Comparison of ENCODE assay signal across 1 cellular context in the genomic region with DNA sequence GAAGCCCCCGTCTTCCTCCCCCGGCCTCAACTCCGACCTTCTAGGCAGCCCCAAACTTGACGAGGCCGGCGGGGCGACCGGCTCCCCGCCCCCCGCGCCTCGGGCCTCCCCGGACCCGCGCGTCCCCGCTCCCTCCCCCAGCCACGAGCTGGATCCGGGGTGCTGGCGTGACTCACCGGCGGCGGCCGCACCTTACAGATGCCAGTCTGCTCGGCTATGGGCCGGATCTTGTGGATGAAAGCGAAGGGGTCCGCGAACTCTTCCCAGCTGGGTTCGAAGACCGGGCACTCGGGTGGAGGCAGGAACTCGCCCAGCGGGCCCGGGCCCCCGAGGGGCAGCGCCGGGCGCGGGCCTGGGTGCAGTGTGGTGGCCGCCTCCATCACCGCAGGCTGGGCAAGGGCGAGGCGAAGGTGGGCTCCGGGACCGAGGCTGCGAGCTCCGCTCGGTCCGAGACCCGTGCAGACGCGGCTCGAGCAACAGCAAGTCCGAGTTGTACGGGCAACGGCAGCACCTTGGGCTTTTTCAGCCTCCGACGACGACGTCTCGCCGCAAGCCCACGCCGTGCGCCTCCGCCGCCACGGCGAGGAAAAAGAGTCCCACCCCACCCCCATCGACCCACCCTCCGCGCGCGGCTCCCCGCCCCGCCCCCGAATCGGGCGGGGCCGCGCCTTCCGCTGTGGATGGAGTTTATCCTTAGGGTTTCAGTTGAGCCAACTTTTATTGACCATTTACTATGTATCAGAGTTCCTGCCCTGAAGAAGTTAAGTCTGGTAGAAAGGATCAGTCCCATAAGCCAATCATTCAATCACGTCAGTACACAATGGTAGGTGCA.
TF ChIP-seq lines count a peak whose summit lies in the region.

A gene (minus strand): TSS at position 496 of the 832 bp plus-strand sequence. CDS start 116 bp downstream, at position 380.

TF ChIP-seq in K562, 482 proteins besides CTCF, POLR2A, EP300 and RAD21 (continued from another document and continues in another):
- TF ChIP-seq, protein P1, sequence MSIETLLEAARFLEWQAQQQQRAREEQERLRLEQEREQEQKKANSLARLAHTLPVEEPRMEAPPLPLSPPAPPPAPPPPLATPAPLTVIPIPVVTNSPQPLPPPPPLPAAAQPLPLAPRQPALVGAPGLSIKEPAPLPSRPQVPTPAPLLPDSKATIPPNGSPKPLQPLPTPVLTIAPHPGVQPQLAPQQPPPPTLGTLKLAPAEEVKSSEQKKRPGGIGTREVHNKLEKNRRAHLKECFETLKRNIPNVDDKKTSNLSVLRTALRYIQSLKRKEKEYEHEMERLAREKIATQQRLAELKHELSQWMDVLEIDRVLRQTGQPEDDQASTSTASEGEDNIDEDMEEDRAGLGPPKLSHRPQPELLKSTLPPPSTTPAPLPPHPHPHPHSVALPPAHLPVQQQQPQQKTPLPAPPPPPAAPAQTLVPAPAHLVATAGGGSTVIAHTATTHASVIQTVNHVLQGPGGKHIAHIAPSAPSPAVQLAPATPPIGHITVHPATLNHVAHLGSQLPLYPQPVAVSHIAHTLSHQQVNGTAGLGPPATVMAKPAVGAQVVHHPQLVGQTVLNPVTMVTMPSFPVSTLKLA (conservative IDR thresholded peaks at IDR 0.05), result peak; percentile 88 to 97
- TF ChIP-seq NR2C2 (CRISPR knock-in tag; IDR thresholded peaks at IDR 0.05) (no peak), NR2C2 (tag; IDR thresholded peaks at IDR 0.05) (peak; percentile 48), RAD51 (IDR thresholded peaks at IDR 0.05; ENCODE audit: borderline replicate concordance, low read depth) (no peak), CREB1 (IDR thresholded peaks at IDR 0.05) (peak; percentile 49), CREB1 (CRISPR knock-in tag; IDR thresholded peaks at IDR 0.05) (peak; percentile 75; the same call in 1 of the 2 replicates), MEIS2 (IDR thresholded peaks at IDR 0.05; ENCODE audit: partially characterized antibody) (no peak), ZFP30 (CRISPR knock-in tag; IDR thresholded peaks at IDR 0.05; ENCODE audit: borderline replicate concordance) (no peak), BCL6 (CRISPR knock-in tag; IDR thresholded peaks at IDR 0.05) (no peak), CREBBP (IDR thresholded peaks at IDR 0.05; ENCODE audit: low read depth, low read length) (no peak), SRF (CRISPR knock-in tag; IDR thresholded peaks at IDR 0.05) (0 out of 4 replicates have a peak, but pooled peaks of 1 of the 2 experiments have one; percentile 34), ZNF668 (CRISPR knock-in tag; IDR thresholded peaks at IDR 0.05) (no peak), CBFB (CRISPR knock-in tag; IDR thresholded peaks at IDR 0.05) (no peak; the same call in 1 of the 2 replicates), SRSF9 (IDR thresholded peaks at IDR 0.05; ENCODE audit: borderline replicate concordance, low read depth, low read length) (no peak), SMARCC2 (IDR thresholded peaks at IDR 0.05; ENCODE audit: low read depth) (no peak), ELF1 (tag; IDR thresholded peaks at IDR 0.05) (no peak), RNF2 (IDR thresholded peaks at IDR 0.05) (peak; percentile 69; the same call in 1 of the 2 replicates), NR4A1 (CRISPR knock-in tag; IDR thresholded peaks at IDR 0.05) (no peak), NR4A1 (tag; IDR thresholded peaks at IDR 0.05) (0 out of 2 replicates have a peak, but pooled peaks have one; percentile 47), PPARD (CRISPR knock-in tag; IDR thresholded peaks at IDR 0.05) (no peak), CHCHD3 (CRISPR knock-in tag; IDR thresholded peaks at IDR 0.05) (no peak), POLR2G (IDR thresholded peaks at IDR 0.05; ENCODE audit: low read depth, low read length) (peak; percentile 97), ERF (CRISPR knock-in tag; IDR thresholded peaks at IDR 0.05) (0 out of 2 replicates have a peak, but pooled peaks have one; percentile 57), RBM15 (IDR thresholded peaks at IDR 0.05; ENCODE audit: insufficient read depth, low read length) (no peak)
- TF ChIP-seq, protein P2, sequence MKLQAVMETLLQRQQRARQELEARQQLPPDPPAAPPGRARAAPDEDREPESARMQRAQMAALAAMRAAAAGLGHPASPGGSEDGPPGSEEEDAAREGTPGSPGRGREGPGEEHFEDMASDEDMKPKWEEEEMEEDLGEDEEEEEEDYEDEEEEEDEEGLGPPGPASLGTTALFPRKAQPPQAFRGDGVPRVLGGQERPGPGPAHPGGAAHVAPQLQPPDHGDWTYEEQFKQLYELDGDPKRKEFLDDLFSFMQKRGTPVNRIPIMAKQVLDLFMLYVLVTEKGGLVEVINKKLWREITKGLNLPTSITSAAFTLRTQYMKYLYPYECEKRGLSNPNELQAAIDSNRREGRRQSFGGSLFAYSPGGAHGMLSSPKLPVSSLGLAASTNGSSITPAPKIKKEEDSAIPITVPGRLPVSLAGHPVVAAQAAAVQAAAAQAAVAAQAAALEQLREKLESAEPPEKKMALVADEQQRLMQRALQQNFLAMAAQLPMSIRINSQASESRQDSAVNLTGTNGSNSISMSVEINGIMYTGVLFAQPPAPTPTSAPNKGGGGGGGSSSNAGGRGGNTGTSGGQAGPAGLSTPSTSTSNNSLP (IDR thresholded peaks at IDR 0.05; ENCODE audit: borderline replicate concordance, low read depth, low read length), result no peak
- TF ChIP-seq, protein P3, sequence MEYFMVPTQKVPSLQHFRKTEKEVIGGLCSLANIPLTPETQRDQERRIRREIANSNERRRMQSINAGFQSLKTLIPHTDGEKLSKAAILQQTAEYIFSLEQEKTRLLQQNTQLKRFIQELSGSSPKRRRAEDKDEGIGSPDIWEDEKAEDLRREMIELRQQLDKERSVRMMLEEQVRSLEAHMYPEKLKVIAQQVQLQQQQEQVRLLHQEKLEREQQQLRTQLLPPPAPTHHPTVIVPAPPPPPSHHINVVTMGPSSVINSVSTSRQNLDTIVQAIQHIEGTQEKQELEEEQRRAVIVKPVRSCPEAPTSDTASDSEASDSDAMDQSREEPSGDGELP (CRISPR knock-in tag; IDR thresholded peaks at IDR 0.05; ENCODE audit: borderline replicate concordance), result peak; percentile 97
- TF ChIP-seq, protein P4, sequence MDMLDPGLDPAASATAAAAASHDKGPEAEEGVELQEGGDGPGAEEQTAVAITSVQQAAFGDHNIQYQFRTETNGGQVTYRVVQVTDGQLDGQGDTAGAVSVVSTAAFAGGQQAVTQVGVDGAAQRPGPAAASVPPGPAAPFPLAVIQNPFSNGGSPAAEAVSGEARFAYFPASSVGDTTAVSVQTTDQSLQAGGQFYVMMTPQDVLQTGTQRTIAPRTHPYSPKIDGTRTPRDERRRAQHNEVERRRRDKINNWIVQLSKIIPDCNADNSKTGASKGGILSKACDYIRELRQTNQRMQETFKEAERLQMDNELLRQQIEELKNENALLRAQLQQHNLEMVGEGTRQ (CRISPR knock-in tag; IDR thresholded peaks at IDR 0.05), result no peak
- TF ChIP-seq, protein P5, sequence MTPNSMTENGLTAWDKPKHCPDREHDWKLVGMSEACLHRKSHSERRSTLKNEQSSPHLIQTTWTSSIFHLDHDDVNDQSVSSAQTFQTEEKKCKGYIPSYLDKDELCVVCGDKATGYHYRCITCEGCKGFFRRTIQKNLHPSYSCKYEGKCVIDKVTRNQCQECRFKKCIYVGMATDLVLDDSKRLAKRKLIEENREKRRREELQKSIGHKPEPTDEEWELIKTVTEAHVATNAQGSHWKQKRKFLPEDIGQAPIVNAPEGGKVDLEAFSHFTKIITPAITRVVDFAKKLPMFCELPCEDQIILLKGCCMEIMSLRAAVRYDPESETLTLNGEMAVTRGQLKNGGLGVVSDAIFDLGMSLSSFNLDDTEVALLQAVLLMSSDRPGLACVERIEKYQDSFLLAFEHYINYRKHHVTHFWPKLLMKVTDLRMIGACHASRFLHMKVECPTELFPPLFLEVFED (CRISPR knock-in tag; conservative IDR thresholded peaks at IDR 0.05), result no peak
- TF ChIP-seq, protein P6, sequence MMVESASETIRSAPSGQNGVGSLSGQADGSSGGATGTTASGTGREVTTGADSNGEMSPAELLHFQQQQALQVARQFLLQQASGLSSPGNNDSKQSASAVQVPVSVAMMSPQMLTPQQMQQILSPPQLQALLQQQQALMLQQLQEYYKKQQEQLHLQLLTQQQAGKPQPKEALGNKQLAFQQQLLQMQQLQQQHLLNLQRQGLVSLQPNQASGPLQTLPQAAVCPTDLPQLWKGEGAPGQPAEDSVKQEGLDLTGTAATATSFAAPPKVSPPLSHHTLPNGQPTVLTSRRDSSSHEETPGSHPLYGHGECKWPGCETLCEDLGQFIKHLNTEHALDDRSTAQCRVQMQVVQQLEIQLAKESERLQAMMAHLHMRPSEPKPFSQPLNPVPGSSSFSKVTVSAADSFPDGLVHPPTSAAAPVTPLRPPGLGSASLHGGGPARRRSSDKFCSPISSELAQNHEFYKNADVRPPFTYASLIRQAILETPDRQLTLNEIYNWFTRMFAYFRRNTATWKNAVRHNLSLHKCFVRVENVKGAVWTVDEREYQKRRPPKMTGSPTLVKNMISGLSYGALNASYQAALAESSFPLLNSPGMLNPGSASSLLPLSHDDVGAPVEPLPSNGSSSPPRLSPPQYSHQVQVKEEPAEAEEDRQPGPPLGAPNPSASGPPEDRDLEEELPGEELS (CRISPR knock-in tag; IDR thresholded peaks at IDR 0.05; ENCODE audit: borderline replicate concordance), result no peak; the same call in 1 of the 2 replicates
- TF ChIP-seq, protein P7, sequence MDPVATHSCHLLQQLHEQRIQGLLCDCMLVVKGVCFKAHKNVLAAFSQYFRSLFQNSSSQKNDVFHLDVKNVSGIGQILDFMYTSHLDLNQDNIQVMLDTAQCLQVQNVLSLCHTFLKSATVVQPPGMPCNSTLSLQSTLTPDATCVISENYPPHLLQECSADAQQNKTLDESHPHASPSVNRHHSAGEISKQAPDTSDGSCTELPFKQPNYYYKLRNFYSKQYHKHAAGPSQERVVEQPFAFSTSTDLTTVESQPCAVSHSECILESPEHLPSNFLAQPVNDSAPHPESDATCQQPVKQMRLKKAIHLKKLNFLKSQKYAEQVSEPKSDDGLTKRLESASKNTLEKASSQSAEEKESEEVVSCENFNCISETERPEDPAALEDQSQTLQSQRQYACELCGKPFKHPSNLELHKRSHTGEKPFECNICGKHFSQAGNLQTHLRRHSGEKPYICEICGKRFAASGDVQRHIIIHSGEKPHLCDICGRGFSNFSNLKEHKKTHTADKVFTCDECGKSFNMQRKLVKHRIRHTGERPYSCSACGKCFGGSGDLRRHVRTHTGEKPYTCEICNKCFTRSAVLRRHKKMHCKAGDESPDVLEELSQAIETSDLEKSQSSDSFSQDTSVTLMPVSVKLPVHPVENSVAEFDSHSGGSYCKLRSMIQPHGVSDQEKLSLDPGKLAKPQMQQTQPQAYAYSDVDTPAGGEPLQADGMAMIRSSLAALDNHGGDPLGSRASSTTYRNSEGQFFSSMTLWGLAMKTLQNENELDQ (CRISPR knock-in tag; IDR thresholded peaks at IDR 0.05; ENCODE audit: borderline replicate concordance), result no peak
- TF ChIP-seq, protein P8, sequence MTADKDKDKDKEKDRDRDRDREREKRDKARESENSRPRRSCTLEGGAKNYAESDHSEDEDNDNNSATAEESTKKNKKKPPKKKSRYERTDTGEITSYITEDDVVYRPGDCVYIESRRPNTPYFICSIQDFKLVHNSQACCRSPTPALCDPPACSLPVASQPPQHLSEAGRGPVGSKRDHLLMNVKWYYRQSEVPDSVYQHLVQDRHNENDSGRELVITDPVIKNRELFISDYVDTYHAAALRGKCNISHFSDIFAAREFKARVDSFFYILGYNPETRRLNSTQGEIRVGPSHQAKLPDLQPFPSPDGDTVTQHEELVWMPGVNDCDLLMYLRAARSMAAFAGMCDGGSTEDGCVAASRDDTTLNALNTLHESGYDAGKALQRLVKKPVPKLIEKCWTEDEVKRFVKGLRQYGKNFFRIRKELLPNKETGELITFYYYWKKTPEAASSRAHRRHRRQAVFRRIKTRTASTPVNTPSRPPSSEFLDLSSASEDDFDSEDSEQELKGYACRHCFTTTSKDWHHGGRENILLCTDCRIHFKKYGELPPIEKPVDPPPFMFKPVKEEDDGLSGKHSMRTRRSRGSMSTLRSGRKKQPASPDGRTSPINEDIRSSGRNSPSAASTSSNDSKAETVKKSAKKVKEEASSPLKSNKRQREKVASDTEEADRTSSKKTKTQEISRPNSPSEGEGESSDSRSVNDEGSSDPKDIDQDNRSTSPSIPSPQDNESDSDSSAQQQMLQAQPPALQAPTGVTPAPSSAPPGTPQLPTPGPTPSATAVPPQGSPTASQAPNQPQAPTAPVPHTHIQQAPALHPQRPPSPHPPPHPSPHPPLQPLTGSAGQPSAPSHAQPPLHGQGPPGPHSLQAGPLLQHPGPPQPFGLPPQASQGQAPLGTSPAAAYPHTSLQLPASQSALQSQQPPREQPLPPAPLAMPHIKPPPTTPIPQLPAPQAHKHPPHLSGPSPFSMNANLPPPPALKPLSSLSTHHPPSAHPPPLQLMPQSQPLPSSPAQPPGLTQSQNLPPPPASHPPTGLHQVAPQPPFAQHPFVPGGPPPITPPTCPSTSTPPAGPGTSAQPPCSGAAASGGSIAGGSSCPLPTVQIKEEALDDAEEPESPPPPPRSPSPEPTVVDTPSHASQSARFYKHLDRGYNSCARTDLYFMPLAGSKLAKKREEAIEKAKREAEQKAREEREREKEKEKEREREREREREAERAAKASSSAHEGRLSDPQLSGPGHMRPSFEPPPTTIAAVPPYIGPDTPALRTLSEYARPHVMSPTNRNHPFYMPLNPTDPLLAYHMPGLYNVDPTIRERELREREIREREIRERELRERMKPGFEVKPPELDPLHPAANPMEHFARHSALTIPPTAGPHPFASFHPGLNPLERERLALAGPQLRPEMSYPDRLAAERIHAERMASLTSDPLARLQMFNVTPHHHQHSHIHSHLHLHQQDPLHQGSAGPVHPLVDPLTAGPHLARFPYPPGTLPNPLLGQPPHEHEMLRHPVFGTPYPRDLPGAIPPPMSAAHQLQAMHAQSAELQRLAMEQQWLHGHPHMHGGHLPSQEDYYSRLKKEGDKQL (CRISPR knock-in tag; IDR thresholded peaks at IDR 0.05; ENCODE audit: borderline replicate concordance), result no peak
- TF ChIP-seq, protein P9, sequence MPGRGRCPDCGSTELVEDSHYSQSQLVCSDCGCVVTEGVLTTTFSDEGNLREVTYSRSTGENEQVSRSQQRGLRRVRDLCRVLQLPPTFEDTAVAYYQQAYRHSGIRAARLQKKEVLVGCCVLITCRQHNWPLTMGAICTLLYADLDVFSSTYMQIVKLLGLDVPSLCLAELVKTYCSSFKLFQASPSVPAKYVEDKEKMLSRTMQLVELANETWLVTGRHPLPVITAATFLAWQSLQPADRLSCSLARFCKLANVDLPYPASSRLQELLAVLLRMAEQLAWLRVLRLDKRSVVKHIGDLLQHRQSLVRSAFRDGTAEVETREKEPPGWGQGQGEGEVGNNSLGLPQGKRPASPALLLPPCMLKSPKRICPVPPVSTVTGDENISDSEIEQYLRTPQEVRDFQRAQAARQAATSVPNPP (IDR thresholded peaks at IDR 0.05; ENCODE audit: borderline replicate concordance, insufficient read depth, insufficient read length), result no peak
- TF ChIP-seq, protein P10, sequence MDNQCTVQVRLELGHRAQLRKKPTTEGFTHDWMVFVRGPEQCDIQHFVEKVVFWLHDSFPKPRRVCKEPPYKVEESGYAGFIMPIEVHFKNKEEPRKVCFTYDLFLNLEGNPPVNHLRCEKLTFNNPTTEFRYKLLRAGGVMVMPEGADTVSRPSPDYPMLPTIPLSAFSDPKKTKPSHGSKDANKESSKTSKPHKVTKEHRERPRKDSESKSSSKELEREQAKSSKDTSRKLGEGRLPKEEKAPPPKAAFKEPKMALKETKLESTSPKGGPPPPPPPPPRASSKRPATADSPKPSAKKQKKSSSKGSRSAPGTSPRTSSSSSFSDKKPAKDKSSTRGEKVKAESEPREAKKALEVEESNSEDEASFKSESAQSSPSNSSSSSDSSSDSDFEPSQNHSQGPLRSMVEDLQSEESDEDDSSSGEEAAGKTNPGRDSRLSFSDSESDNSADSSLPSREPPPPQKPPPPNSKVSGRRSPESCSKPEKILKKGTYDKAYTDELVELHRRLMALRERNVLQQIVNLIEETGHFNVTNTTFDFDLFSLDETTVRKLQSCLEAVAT (IDR thresholded peaks at IDR 0.05), result peak in 1 of 2 experiments; percentile 77; a peak in 1 of 4 replicates
